Comparison of ENCODE assay signal across 20 cellular contexts in the genomic region with DNA sequence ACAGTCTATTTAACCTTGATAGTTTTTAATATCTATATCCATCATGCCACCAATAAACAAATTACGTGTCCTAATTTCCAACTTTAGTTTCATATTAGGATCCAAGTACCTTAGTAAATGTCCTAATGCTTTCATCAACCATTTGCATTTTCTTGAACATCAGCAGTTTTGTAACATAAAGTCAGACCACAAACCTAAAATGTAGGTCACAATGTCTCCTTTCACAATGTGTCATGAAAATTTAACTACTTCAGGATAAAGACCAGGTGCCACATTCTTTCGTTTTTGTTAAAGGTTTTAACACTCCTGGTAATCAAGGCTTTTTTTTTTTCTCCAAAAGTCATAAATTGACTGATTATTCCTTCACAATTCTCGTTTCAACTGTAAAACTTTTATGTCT.
DNase-seq lines count a peak whose midpoint lies in the region; ATAC-seq and TF ChIP-seq lines count a peak whose summit lies in the region.
"Had no signal": no experiment of that assay in that cellular context is flagged by ENCODE, and none has a peak within 500 bp of the region (broad histone marks: within the 10 kb centered on the region; RNA-seq: fewer than 3 reads in every experiment).

No MANE protein-coding gene starts in this region.

- H2AFZ ChIP-seq in PC-9, result no peak overlapping the region

- peak overlapping the region; percentile 91 for H3K27ac Mint-ChIP-seq in activated T-cell treated with anti-CD3 and anti-CD28 coated beads, Interleukin-2, amount 50 U/mL, for 72 hours
- H3K27ac Mint-ChIP-seq in activated CD4-positive, alpha-beta memory T cell treated with anti-CD3 and anti-CD28 coated beads for 36 hours, result peak overlapping the region; percentile 28
- peak overlapping the region; percentile 70 for H3K27ac Mint-ChIP-seq in stimulated activated effector memory CD8-positive, alpha-beta T cell treated with anti-CD3 and anti-CD28 coated beads, Interleukin-12 subunit alpha, Interleukin-12 subunit beta, amount 100 ng/mL, for 72 hours
- H3K27ac Mint-ChIP-seq: activated naive CD4-positive, alpha-beta T cell treated with anti-CD3 and anti-CD28 coated beads, Interleukin-2, amount 10 ng/mL, durations not matched to agents 7 days and 5 days had no signal

- no peaks in the 10 kb centered on the region for H4K20me1 ChIP-seq in PC-9 (ENCODE audit: insufficient read depth)
- H4K20me1 ChIP-seq: BLaER1 treated with 17β-estradiol and CSF1 and Interleukin-3, amounts not matched to agents 10 nM and 100 nM had no signal

- intact Hi-C loops in activated CD4-positive, alpha-beta memory T cell treated with anti-CD3 and anti-CD28 coated beads for 36 hours (cut with micrococcal nuclease), result loop anchor here (1.0 kb wide), 1 partner anchor 8 kb away; no protein-coding TSS in a partner anchor
- intact Hi-C loops in PC-9 (cut with micrococcal nuclease; ENCODE audit: unreplicated experiment) (no loop called here), spleen (cut with DNase I; ENCODE audit: low total_unique reads) (no loop called here)

- H3K36me3 ChIP-seq in PC-9 (ENCODE audit: low read depth) (no peaks in the 10 kb centered on the region), spleen (no peaks in the 10 kb centered on the region)
- H3K36me3 ChIP-seq: BLaER1 treated with 17β-estradiol and CSF1 and Interleukin-3, amounts not matched to agents 10 nM and 100 nM; esophagus squamous epithelium had no signal

- no peaks in the 10 kb centered on the region; the same call in 1 of the 2 replicates for H3K9me2 ChIP-seq in PC-9 (ENCODE audit: insufficient read depth)

- no peak overlapping the region for H3K4me2 ChIP-seq in PC-9
- H3K4me2 ChIP-seq: smooth muscle cell had no signal

- BruUV-seq in PC-9 (replicated peaks; lab: Mats Ljungman, UMichigan), result no TSS peak

- H3K27ac ChIP-seq in PC-9 (no peak overlapping the region), spleen (no peak overlapping the region)
- H3K27ac ChIP-seq: BLaER1 treated with 17β-estradiol and CSF1 and Interleukin-3, amounts not matched to agents 10 nM and 100 nM; esophagus squamous epithelium; psoas muscle had no signal

- H3K4me3 ChIP-seq in PC-9 (no peak overlapping the region), spleen (no peak overlapping the region)
- H3K4me3 ChIP-seq: BLaER1 treated with 17β-estradiol and CSF1 and Interleukin-3, amounts not matched to agents 10 nM and 100 nM; esophagus squamous epithelium; psoas muscle; smooth muscle cell had no signal

- H3K9me3 Mint-ChIP-seq in activated T-cell treated with anti-CD3 and anti-CD28 coated beads, Interleukin-2, amount 50 U/mL, for 72 hours, result peaks cover 0 to 4% of the 10 kb centered on the region in 2 donors
- H3K9me3 Mint-ChIP-seq in activated CD4-positive, alpha-beta memory T cell treated with anti-CD3 and anti-CD28 coated beads for 36 hours, result peaks cover 4% of the 10 kb centered on the region
- H3K9me3 Mint-ChIP-seq in stimulated activated effector memory CD8-positive, alpha-beta T cell treated with anti-CD3 and anti-CD28 coated beads, Interleukin-12 subunit alpha, Interleukin-12 subunit beta, amount 100 ng/mL, for 72 hours, result peaks cover 8% of the 10 kb centered on the region
- H3K9me3 Mint-ChIP-seq: activated naive CD4-positive, alpha-beta T cell treated with anti-CD3 and anti-CD28 coated beads, Interleukin-2, amount 10 ng/mL, durations not matched to agents 7 days and 5 days had no signal

- no peak for TF ChIP-seq POLR2A in spleen (IDR thresholded peaks at IDR 0.05)

- peaks cover 27% of the 10 kb centered on the region for H3K4me1 Mint-ChIP-seq in activated T-cell treated with anti-CD3 and anti-CD28 coated beads, Interleukin-2, amount 50 U/mL, for 72 hours (ENCODE audit: low read depth)
- H3K4me1 Mint-ChIP-seq in activated CD4-positive, alpha-beta memory T cell treated with anti-CD3 and anti-CD28 coated beads for 36 hours (ENCODE audit: low read depth), result peaks cover 34% of the 10 kb centered on the region
- peaks cover 32% of the 10 kb centered on the region for H3K4me1 Mint-ChIP-seq in stimulated activated effector memory CD8-positive, alpha-beta T cell treated with anti-CD3 and anti-CD28 coated beads, Interleukin-12 subunit alpha, Interleukin-12 subunit beta, amount 100 ng/mL, for 72 hours

- no peak for TF ChIP-seq CTCF in PC-9 (conservative IDR thresholded peaks at IDR 0.05)
- TF ChIP-seq CTCF in spleen (IDR thresholded peaks at IDR 0.05 in 8 of 11, conservative IDR thresholded peaks at IDR 0.05 in 3 of 11), result no peak

- no peak for ATAC-seq in activated T-cell treated with anti-CD3 and anti-CD28 coated beads, Interleukin-2, amount 50 U/mL, for 72 hours (replicated peaks in 1 of 2)
- peak; percentile 78 for ATAC-seq in GM21723 (IDR thresholded peaks at IDR 0.05; ENCODE audit: unreplicated experiment)
- peak; percentile 67 for ATAC-seq in stimulated activated effector memory CD8-positive, alpha-beta T cell treated with anti-CD3 and anti-CD28 coated beads, Interleukin-12 subunit alpha, Interleukin-12 subunit beta, amount 100 ng/mL, for 72 hours
- no peak for ATAC-seq in GM18909 (IDR thresholded peaks at IDR 0.05; ENCODE audit: poor library complexity, unreplicated experiment)
- ATAC-seq: Panc1, psoas muscle had no signal

- WGBS in spleen, 5 donors, result 68 to 77% (median 74%) methylated on average over 3 of the region's 3 CpGs

- CTCF ChIA-PET in activated CD4-positive, alpha-beta memory T cell treated with anti-CD3 and anti-CD28 coated beads for 36 hours (lab: Charles Lee), result interaction anchor here (0.8 kb wide), 1 partner anchor 9 kb away, joined by 5 read pairs; no protein-coding TSS in a partner anchor
- CTCF ChIA-PET in PC-9 (lab: Charles Lee), result interaction anchor here (0.7 kb wide), 1 partner anchor 56 kb away, joined by 5 read pairs; no protein-coding TSS in a partner anchor

- H3K9me3 ChIP-seq in PC-9 (ENCODE audit: insufficient read depth, low read depth) (no peaks in the 10 kb centered on the region), spleen (no peaks in the 10 kb centered on the region)
- H3K9me3 ChIP-seq: esophagus squamous epithelium, psoas muscle had no signal

- H3K36me3 Mint-ChIP-seq in activated T-cell treated with anti-CD3 and anti-CD28 coated beads, Interleukin-2, amount 50 U/mL, for 72 hours (ENCODE audit: insufficient read depth in 2 of 2), result no peaks in the 10 kb centered on the region
- no peaks in the 10 kb centered on the region for H3K36me3 Mint-ChIP-seq in activated CD4-positive, alpha-beta memory T cell treated with anti-CD3 and anti-CD28 coated beads for 36 hours
- no peaks in the 10 kb centered on the region for H3K36me3 Mint-ChIP-seq in stimulated activated effector memory CD8-positive, alpha-beta T cell treated with anti-CD3 and anti-CD28 coated beads, Interleukin-12 subunit alpha, Interleukin-12 subunit beta, amount 100 ng/mL, for 72 hours
- H3K36me3 Mint-ChIP-seq: activated naive CD4-positive, alpha-beta T cell treated with anti-CD3 and anti-CD28 coated beads, Interleukin-2, amount 10 ng/mL, durations not matched to agents 7 days and 5 days had no signal

- H3K27me3 ChIP-seq in PC-9 (ENCODE audit: insufficient read depth, low read depth), result no peaks in the 10 kb centered on the region
- H3K27me3 ChIP-seq in spleen (replicated peaks in 1 of 7), result no peaks in the 10 kb centered on the region
- H3K27me3 ChIP-seq: BLaER1 treated with 17β-estradiol and CSF1 and Interleukin-3, amounts not matched to agents 10 nM and 100 nM; esophagus squamous epithelium had no signal

- peak overlapping the region in 1 of 2 donors; percentile 40 for H3K4me3 Mint-ChIP-seq in activated T-cell treated with anti-CD3 and anti-CD28 coated beads, Interleukin-2, amount 50 U/mL, for 72 hours
- no peak overlapping the region for H3K4me3 Mint-ChIP-seq in activated CD4-positive, alpha-beta memory T cell treated with anti-CD3 and anti-CD28 coated beads for 36 hours
- peak overlapping the region; percentile 41 for H3K4me3 Mint-ChIP-seq in stimulated activated effector memory CD8-positive, alpha-beta T cell treated with anti-CD3 and anti-CD28 coated beads, Interleukin-12 subunit alpha, Interleukin-12 subunit beta, amount 100 ng/mL, for 72 hours
- H3K4me3 Mint-ChIP-seq: activated naive CD4-positive, alpha-beta T cell treated with anti-CD3 and anti-CD28 coated beads, Interleukin-2, amount 10 ng/mL, durations not matched to agents 7 days and 5 days had no signal

- no peaks in the 10 kb centered on the region for H3K4me1 ChIP-seq in PC-9 (replicated peaks; ENCODE audit: insufficient read depth)
- H3K4me1 ChIP-seq in spleen, result peaks cover 0 to 19% (median 6%) of the 10 kb centered on the region in 6 donors
- H3K4me1 ChIP-seq: psoas muscle had no signal

- H3F3A ChIP-seq in PC-9 (ENCODE audit: insufficient read depth, low read depth), result no peaks in the 10 kb centered on the region

- H3K27me3 Mint-ChIP-seq in activated T-cell treated with anti-CD3 and anti-CD28 coated beads, Interleukin-2, amount 50 U/mL, for 72 hours (ENCODE audit: low read depth), result no peaks in the 10 kb centered on the region
- no peaks in the 10 kb centered on the region for H3K27me3 Mint-ChIP-seq in activated CD4-positive, alpha-beta memory T cell treated with anti-CD3 and anti-CD28 coated beads for 36 hours
- H3K27me3 Mint-ChIP-seq: activated naive CD4-positive, alpha-beta T cell treated with anti-CD3 and anti-CD28 coated beads, Interleukin-2, amount 10 ng/mL, durations not matched to agents 7 days and 5 days had no signal

- H3K79me2 ChIP-seq in PC-9 (ENCODE audit: low read depth), result no peaks in the 10 kb centered on the region

- DNase-seq in activated T-cell treated with anti-CD3 and anti-CD28 coated beads, Interleukin-2, amount 50 U/mL, for 72 hours, result no peak
- DNase-seq in activated T-cell treated with anti-CD3 and anti-CD28 coated beads for 4 hours, result no peak
- DNase-seq in activated CD4-positive, alpha-beta memory T cell treated with anti-CD3 and anti-CD28 coated beads for 36 hours, result no peak
- DNase-seq in stimulated activated effector memory CD8-positive, alpha-beta T cell treated with anti-CD3 and anti-CD28 coated beads, Interleukin-12 subunit alpha, Interleukin-12 subunit beta, amount 100 ng/mL, for 72 hours (ENCODE audit: low spot score in 2 of 2), result no peak
- no peak for DNase-seq in PC-9
- DNase-seq in spleen, result no peak
- DNase-seq: activated naive CD4-positive, alpha-beta T cell treated with anti-CD3 and anti-CD28 coated beads, Interleukin-2, amount 10 ng/mL, durations not matched to agents 7 days and 5 days; DMS153; effector CD8-positive, alpha-beta T cell; esophagus squamous epithelium; GF-D8; GOT3; NCI-H146; psoas muscle; stimulated activated CD4-positive, alpha-beta T cell treated with anti-CD3 and anti-CD28 coated beads, Interleukin-4, amount 100 ng/mL, for 24 hours had no signal

- POLR2A ChIA-PET in activated CD4-positive, alpha-beta memory T cell treated with anti-CD3 and anti-CD28 coated beads for 36 hours (lab: Charles Lee), result no interaction called here
- POLR2A ChIA-PET in PC-9 (lab: Charles Lee; ENCODE audit: unreplicated experiment), result no interaction called here

Comparison
In these comparisons a context has a peak if more than half of its experiments do, and no peak if none do; other contexts are left out.
1. ATAC-seq: peak in GM21723 (single experiment) and stimulated activated effector memory CD8-positive, alpha-beta T cell treated with anti-CD3 and anti-CD28 coated beads, Interleukin-12 subunit alpha, Interleukin-12 subunit beta, amount 100 ng/mL, for 72 hours (single experiment); none in activated T-cell treated with anti-CD3 and anti-CD28 coated beads, Interleukin-2, amount 50 U/mL, for 72 hours (0 of 2) and GM18909 (single experiment).
2. H3K27ac Mint-ChIP-seq: peak in every context shown above with its lines; median percentile 91 in activated T-cell treated with anti-CD3 and anti-CD28 coated beads, Interleukin-2, amount 50 U/mL, for 72 hours; 70 in stimulated activated effector memory CD8-positive, alpha-beta T cell treated with anti-CD3 and anti-CD28 coated beads, Interleukin-12 subunit alpha, Interleukin-12 subunit beta, amount 100 ng/mL, for 72 hours; 28 in activated CD4-positive, alpha-beta memory T cell treated with anti-CD3 and anti-CD28 coated beads for 36 hours.